ENCODE assay signal across 8 cellular contexts in the genomic region with DNA sequence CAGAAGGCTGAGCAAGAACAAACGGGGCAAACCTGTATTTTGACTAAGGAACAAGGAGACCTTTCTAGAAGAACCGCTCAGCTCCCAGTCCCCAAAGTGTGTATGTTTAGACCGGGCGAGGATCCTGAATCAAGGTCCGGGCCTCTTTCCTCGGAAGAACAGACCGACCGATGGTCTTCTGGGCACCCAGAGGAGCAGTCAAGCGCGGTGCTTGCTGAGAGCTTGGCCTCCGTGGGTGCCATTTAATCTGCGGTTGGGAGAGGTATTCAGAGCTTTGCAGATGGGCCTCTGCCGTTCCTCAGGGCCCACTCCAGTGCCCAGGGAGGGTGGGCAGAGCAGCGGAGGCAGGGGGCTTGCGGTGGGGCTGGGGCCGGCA. TPM values are rescaled to one million over a fixed set of nuclear protein-coding genes. Genes with fewer than 3 reads are reported as not detected.
A peak's percentile ranks its signal among the peaks of the same experiment; 100 is the strongest.
DNase-seq lines count a peak whose midpoint lies in the region; ATAC-seq and TF ChIP-seq lines count a peak whose summit lies in the region.

No MANE protein-coding gene starts in this region.

- H3K79me2 ChIP-seq in SK-N-SH (ENCODE audit: insufficient read depth), result no peaks in the 10 kb centered on the region
- H3K79me2 ChIP-seq in OCI-LY1 (ENCODE audit: insufficient read depth, low read length), result no peaks in the 10 kb centered on the region

- H3K36me3 ChIP-seq in SK-N-SH (replicated peaks in 1 of 2; ENCODE audit: control insufficient read depth in 1 of 2, insufficient read depth in 2 of 2, low read length in 1 of 2), result no peaks in the 10 kb centered on the region
- peaks cover 7% of the 10 kb centered on the region; the same call in 1 of the 2 replicates for H3K36me3 ChIP-seq in OCI-LY1 (ENCODE audit: insufficient read depth, low read length)
- H3K36me3 ChIP-seq in iPS-15b (ENCODE audit: control insufficient read depth, insufficient read depth, low read length), result no peaks in the 10 kb centered on the region
- H3K36me3 ChIP-seq in skeletal muscle satellite cell (ENCODE audit: insufficient read depth, low read length), result no peaks in the 10 kb centered on the region

- no peak overlapping the region for H3K9ac ChIP-seq in SK-N-SH
- peak overlapping the region; percentile 80 for H3K9ac ChIP-seq in OCI-LY1 (ENCODE audit: low read length)
- peak overlapping the region; percentile 32 for H3K9ac ChIP-seq in iPS-15b (ENCODE audit: low read depth, low read length)
- no peak overlapping the region for H3K9ac ChIP-seq in skeletal muscle satellite cell (ENCODE audit: low read depth, low read length)

- H2AFZ ChIP-seq in SK-N-SH (ENCODE audit: low read depth), result no peak overlapping the region
- H2AFZ ChIP-seq in OCI-LY1 (ENCODE audit: low read length), result peak overlapping the region; percentile 21; the same call in 1 of the 2 replicates

- H3K4me3 ChIP-seq in SK-N-SH (ENCODE audit: low read depth in 2 of 2, low read length in 1 of 2) (no peak overlapping the region; a peak in 1 of 4 replicates), OCI-LY1 (ENCODE audit: low read depth, low read length, poor library complexity, severe bottlenecking) (peak overlapping the region; percentile 59), iPS-15b (ENCODE audit: low read depth, low read length) (peak overlapping the region; percentile 39), skeletal muscle satellite cell (ENCODE audit: low read length) (no peak overlapping the region)

- 55% methylated on average over 13 of the region's 16 CpGs for WGBS in SK-N-SH (ENCODE audit: low lambda C conversion rate)

- no peak for TF ChIP-seq CTCF in SK-N-SH (IDR thresholded peaks at IDR 0.05)
- TF ChIP-seq CTCF in OCI-LY1 (IDR thresholded peaks at IDR 0.05; ENCODE audit: low read length), result no peak

- ATAC-seq in SK-N-SH treated with all-trans-retinoic acid at 6 μM for 48 hours (no peak), GM21360 (IDR thresholded peaks at IDR 0.05; ENCODE audit: unreplicated experiment) (no peak)

- CTCF ChIA-PET in SK-N-SH (lab: Yijun Ruan, JAX), result interaction anchor here (0.7 to 7.2 kb wide), 40 partner anchors 8 to 477 kb away, joined by 3 to 97 read pairs (median 4); no protein-coding TSS in a partner anchor

- H3F3A ChIP-seq in SK-N-SH (replicated peaks; ENCODE audit: insufficient read depth) (peaks cover 7% of the 10 kb centered on the region), OCI-LY1 (ENCODE audit: insufficient read depth, low read length) (no peaks in the 10 kb centered on the region)

- H4K20me1 ChIP-seq in SK-N-SH (ENCODE audit: insufficient read depth) (no peaks in the 10 kb centered on the region), OCI-LY1 (ENCODE audit: insufficient read depth, low read length) (no peaks in the 10 kb centered on the region)

- H3K27me3 ChIP-seq in SK-N-SH (ENCODE audit: insufficient read depth), result no peaks in the 10 kb centered on the region
- H3K27me3 ChIP-seq in OCI-LY1 (ENCODE audit: insufficient read depth, low read length), result no peaks in the 10 kb centered on the region
- peaks cover 13% of the 10 kb centered on the region for H3K27me3 ChIP-seq in iPS-15b (ENCODE audit: control insufficient read depth, insufficient read depth, low read length)
- H3K27me3 ChIP-seq in skeletal muscle satellite cell (ENCODE audit: control insufficient read depth, insufficient read depth, low read length), result peaks cover 43% of the 10 kb centered on the region

- no peak for DNase-seq in SK-N-SH
- DNase-seq in epidermal melanocyte (ENCODE audit: insufficient read length, low spot score), result no peak
- no peak for DNase-seq in Kasumi-1 (lab: John Stamatoyannopoulos, UW)

- H3K4me1 ChIP-seq in SK-N-SH (ENCODE audit: control insufficient read depth in 1 of 2, insufficient read depth in 2 of 2, low read depth in 1 of 2, low read length in 1 of 2) (no peaks in the 10 kb centered on the region; a peak in 1 of 4 replicates), OCI-LY1 (ENCODE audit: insufficient read depth, low read length, severe bottlenecking) (peaks cover 41% of the 10 kb centered on the region), iPS-15b (ENCODE audit: control insufficient read depth, insufficient read depth, low read length) (peaks cover 3% of the 10 kb centered on the region), skeletal muscle satellite cell (ENCODE audit: control insufficient read depth, insufficient read depth, low read length) (peaks cover 3% of the 10 kb centered on the region)

- H3K27ac ChIP-seq in SK-N-SH (ENCODE audit: low read depth in 2 of 2, low read length in 1 of 2) (no peak overlapping the region), OCI-LY1 (ENCODE audit: low read depth, low read length, poor library complexity, severe bottlenecking) (peak overlapping the region; percentile 19)

- POLR2A ChIA-PET in SK-N-SH (lab: Yijun Ruan, JAX), result no interaction called here

- H3K9me3 ChIP-seq in SK-N-SH (no peaks in the 10 kb centered on the region), OCI-LY1 (ENCODE audit: low read length) (no peaks in the 10 kb centered on the region), iPS-15b (ENCODE audit: control insufficient read depth, insufficient read depth, low read length) (no peaks in the 10 kb centered on the region), skeletal muscle satellite cell (replicated peaks; ENCODE audit: low read length) (no peaks in the 10 kb centered on the region)

- no peak for TF ChIP-seq EP300 in SK-N-SH (IDR thresholded peaks at IDR 0.05; ENCODE audit: borderline replicate concordance in 1 of 2, low read depth in 1 of 2, low read length in 1 of 2)

- TF ChIP-seq RAD21 in SK-N-SH (IDR thresholded peaks at IDR 0.05; ENCODE audit: low read length), result no peak

- H3K4me2 ChIP-seq in SK-N-SH, result peak overlapping the region; percentile 33; the same call in 1 of the 2 replicates
- H3K4me2 ChIP-seq in OCI-LY1 (ENCODE audit: low read length), result peak overlapping the region; percentile 90
- peak overlapping the region; percentile 78 for H3K4me2 ChIP-seq in skeletal muscle satellite cell (ENCODE audit: low read length)

- no peaks in the 10 kb centered on the region for H3K9me2 ChIP-seq in SK-N-SH
- no peaks in the 10 kb centered on the region for H3K9me2 ChIP-seq in OCI-LY1 (ENCODE audit: low read depth, low read length)

TF ChIP-seq in SK-N-SH, 30 proteins besides CTCF, POLR2A, EP300 and RAD21 (continues in another document):
- TF ChIP-seq, protein P1, sequence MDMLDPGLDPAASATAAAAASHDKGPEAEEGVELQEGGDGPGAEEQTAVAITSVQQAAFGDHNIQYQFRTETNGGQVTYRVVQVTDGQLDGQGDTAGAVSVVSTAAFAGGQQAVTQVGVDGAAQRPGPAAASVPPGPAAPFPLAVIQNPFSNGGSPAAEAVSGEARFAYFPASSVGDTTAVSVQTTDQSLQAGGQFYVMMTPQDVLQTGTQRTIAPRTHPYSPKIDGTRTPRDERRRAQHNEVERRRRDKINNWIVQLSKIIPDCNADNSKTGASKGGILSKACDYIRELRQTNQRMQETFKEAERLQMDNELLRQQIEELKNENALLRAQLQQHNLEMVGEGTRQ (IDR thresholded peaks at IDR 0.05; ENCODE audit: borderline replicate concordance, low read depth, low read length), result no peak
- no peak for TF ChIP-seq FOXJ3 (CRISPR knock-in tag; IDR thresholded peaks at IDR 0.05)
- no peak for TF ChIP-seq TEAD4 (IDR thresholded peaks at IDR 0.05; ENCODE audit: borderline replicate concordance, insufficient read depth)
- TF ChIP-seq, protein P2, sequence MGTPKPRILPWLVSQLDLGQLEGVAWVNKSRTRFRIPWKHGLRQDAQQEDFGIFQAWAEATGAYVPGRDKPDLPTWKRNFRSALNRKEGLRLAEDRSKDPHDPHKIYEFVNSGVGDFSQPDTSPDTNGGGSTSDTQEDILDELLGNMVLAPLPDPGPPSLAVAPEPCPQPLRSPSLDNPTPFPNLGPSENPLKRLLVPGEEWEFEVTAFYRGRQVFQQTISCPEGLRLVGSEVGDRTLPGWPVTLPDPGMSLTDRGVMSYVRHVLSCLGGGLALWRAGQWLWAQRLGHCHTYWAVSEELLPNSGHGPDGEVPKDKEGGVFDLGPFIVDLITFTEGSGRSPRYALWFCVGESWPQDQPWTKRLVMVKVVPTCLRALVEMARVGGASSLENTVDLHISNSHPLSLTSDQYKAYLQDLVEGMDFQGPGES (IDR thresholded peaks at IDR 0.05; ENCODE audit: low read depth, low read length), result no peak
- TF ChIP-seq SMC3 (IDR thresholded peaks at IDR 0.05; ENCODE audit: low read depth, low read length), result no peak
- no peak for TF ChIP-seq EZH2phosphoT487 (IDR thresholded peaks at IDR 0.05; ENCODE audit: borderline replicate concordance, low read depth)
- TF ChIP-seq MEF2A (IDR thresholded peaks at IDR 0.05; ENCODE audit: borderline replicate concordance, low read depth), result no peak

TF ChIP-seq in SK-N-SH treated with all-trans-retinoic acid at 6 μM for 48 hours, 23 proteins besides CTCF, POLR2A, EP300 and RAD21 (continues in another document):
- TF ChIP-seq GLIS3 (CRISPR knock-in tag; IDR thresholded peaks at IDR 0.05) (no peak), ZNF565 (CRISPR knock-in tag; conservative IDR thresholded peaks at IDR 0.05; ENCODE audit: low read depth) (no peak), SNAI2 (CRISPR knock-in tag; IDR thresholded peaks at IDR 0.05) (no peak), OSR1 (CRISPR knock-in tag; IDR thresholded peaks at IDR 0.05) (no peak), RARB (CRISPR knock-in tag; IDR thresholded peaks at IDR 0.05) (no peak), ZFP3 (CRISPR knock-in tag; IDR thresholded peaks at IDR 0.05) (no peak), ESRRG (CRISPR knock-in tag; IDR thresholded peaks at IDR 0.05) (no peak)
- TF ChIP-seq, protein P3, sequence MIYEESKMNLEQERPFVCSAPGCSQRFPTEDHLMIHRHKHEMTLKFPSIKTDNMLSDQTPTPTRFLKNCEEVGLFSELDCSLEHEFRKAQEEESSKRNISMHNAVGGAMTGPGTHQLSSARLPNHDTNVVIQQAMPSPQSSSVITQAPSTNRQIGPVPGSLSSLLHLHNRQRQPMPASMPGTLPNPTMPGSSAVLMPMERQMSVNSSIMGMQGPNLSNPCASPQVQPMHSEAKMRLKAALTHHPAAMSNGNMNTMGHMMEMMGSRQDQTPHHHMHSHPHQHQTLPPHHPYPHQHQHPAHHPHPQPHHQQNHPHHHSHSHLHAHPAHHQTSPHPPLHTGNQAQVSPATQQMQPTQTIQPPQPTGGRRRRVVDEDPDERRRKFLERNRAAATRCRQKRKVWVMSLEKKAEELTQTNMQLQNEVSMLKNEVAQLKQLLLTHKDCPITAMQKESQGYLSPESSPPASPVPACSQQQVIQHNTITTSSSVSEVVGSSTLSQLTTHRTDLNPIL (CRISPR knock-in tag; IDR thresholded peaks at IDR 0.05; ENCODE audit: low read depth), result no peak

RNA-seq across cellular contexts. Expression of a gene that starts 26.5 kb away (rescaled TPM):
- polyA plus RNA-seq in SK-N-SH (2012; rRNA removed), result 202 and 257 TPM in 2 replicates
- 276 and 300 TPM in 2 replicates for polyA plus RNA-seq in SK-N-SH (2012; cell fraction: cytosol; rRNA removed)
- polyA plus RNA-seq in SK-N-SH (2012; cell fraction: nucleus; rRNA removed), result 68.9 and 142 TPM in 2 replicates
- total RNA-seq in skeletal muscle satellite cell (2012; rRNA removed), result 66.4 and 99.6 TPM in 2 replicates

Comparison
In these comparisons a context has a peak if more than half of its experiments do, and no peak if none do; other contexts are left out.
1. H3K4me2 ChIP-seq: peak in every context shown above with its lines; median percentile 90 in OCI-LY1; 78 in skeletal muscle satellite cell; 33 in SK-N-SH.
2. H3K4me3 ChIP-seq: peak in OCI-LY1 (single experiment) and iPS-15b (single experiment); none in SK-N-SH (0 of 2) and skeletal muscle satellite cell (single experiment).
3. H3K9ac ChIP-seq: peak in OCI-LY1 (single experiment) and iPS-15b (single experiment); none in SK-N-SH (single experiment) and skeletal muscle satellite cell (single experiment).